ENCODE assay signal across 8 cellular contexts in the genomic region with DNA sequence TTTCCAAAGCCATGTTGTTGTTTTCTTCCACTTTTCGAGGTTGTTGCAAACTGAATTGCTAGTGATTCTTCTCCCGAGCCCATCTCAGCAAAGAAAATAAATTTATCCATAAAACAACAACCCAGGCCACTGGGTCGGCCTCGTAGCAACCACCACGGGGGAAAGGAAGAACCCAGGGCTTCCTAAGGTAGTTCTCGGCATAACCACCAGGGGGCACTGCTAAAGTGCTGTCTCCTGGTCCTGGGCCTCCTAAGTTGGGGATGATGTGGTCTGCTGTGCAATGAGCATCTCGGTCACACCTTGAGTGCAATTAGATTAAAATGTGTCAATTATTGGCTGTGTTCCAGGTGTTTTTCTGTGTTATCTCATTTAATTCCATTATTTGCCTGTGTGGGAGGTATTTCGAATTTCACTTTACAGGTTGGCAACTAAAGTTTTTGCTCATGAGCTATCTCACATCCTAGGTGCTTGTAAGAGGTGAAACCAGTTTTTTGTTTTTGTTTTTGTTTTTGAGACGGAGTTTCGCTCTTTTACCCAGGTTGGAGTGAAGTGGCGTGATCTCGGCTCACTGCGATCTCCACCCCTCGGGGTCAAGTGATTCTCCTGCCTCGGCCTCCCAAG.
A peak's percentile ranks its signal among the peaks of the same experiment; 100 is the strongest.
DNase-seq lines count a peak whose midpoint lies in the region; ATAC-seq and TF ChIP-seq lines count a peak whose summit lies in the region.

No MANE protein-coding gene starts in this region.

- ATAC-seq in GM18867 (IDR thresholded peaks at IDR 0.05; ENCODE audit: unreplicated experiment) (peak; percentile 94), HG03039 (IDR thresholded peaks at IDR 0.05; ENCODE audit: unreplicated experiment) (peak; percentile 90)

- no peak overlapping the region for H4K91ac ChIP-seq in neuronal stem cell (ENCODE audit: low read depth, low read length, poor library complexity)

- WGBS in esophagus squamous epithelium, 2 donors = 55 to 62% methylated on average over 14 to 15 of the region's 15 CpGs
- WGBS in neuronal stem cell (ENCODE audit: extremely low coverage in 2 of 2, insufficient read length in 2 of 2, insufficient replicate concordance in 1 of 2), 2 donors = no CpG with 5 or more reads among the region's 15 CpGs

- H2BK15ac ChIP-seq in neuronal stem cell (ENCODE audit: low read length) = no peak overlapping the region

- H3K4ac ChIP-seq in neuronal stem cell (ENCODE audit: low read length) = no peak overlapping the region

- H4K8ac ChIP-seq in neuronal stem cell (ENCODE audit: low read depth, low read length) = no peak overlapping the region

- H3K14ac ChIP-seq in neuronal stem cell (ENCODE audit: low read length) = no peak overlapping the region

- TF ChIP-seq POLR2A in esophagus squamous epithelium (IDR thresholded peaks at IDR 0.05) = no peak
- no peak for TF ChIP-seq POLR2A in vagina (IDR thresholded peaks at IDR 0.05)

- H3K9ac ChIP-seq in neuronal stem cell (ENCODE audit: low read depth, low read length, poor library complexity) = no peak overlapping the region

- H3K27ac ChIP-seq in esophagus squamous epithelium (no peak overlapping the region), neuronal stem cell (replicated peaks; ENCODE audit: low read length) (no peak overlapping the region), vagina (no peak overlapping the region)

- H3K36me3 ChIP-seq in esophagus squamous epithelium (no peaks in the 10 kb centered on the region), neuronal stem cell (replicated peaks in 1 of 2; ENCODE audit: control insufficient read depth in 2 of 2, insufficient read depth in 2 of 2, low read length in 2 of 2) (no peaks in the 10 kb centered on the region), vagina (no peaks in the 10 kb centered on the region)

- no peaks in the 10 kb centered on the region for H3K9me3 ChIP-seq in esophagus squamous epithelium
- peaks cover 0 to 2% of the 10 kb centered on the region in 2 donors for H3K9me3 ChIP-seq in neuronal stem cell (replicated peaks in 1 of 2; ENCODE audit: control insufficient read depth in 2 of 2, insufficient read depth in 1 of 2, low read depth in 1 of 2, low read length in 2 of 2)
- no peaks in the 10 kb centered on the region for H3K9me3 ChIP-seq in vagina

- peak; percentile 20 to 70 (median 58) for TF ChIP-seq CTCF in esophagus squamous epithelium (IDR thresholded peaks at IDR 0.05)
- TF ChIP-seq CTCF in vagina (IDR thresholded peaks at IDR 0.05) = peak in 2 of 3 experiments; percentile 38 to 49

- H2BK120ac ChIP-seq in neuronal stem cell (ENCODE audit: low read depth, low read length) = no peak overlapping the region

- H3K23ac ChIP-seq in neuronal stem cell (ENCODE audit: low read depth, low read length, poor library complexity) = no peak overlapping the region

- no peak overlapping the region for H2AK5ac ChIP-seq in neuronal stem cell (ENCODE audit: low read depth, low read length)

- H3K4me2 ChIP-seq in neuronal stem cell (ENCODE audit: insufficient read depth, low read length, poor library complexity, severe bottlenecking) = no peak overlapping the region

- H3K4me1 ChIP-seq in esophagus squamous epithelium (no peaks in the 10 kb centered on the region), neuronal stem cell (ENCODE audit: control insufficient read depth in 2 of 2, insufficient read depth in 1 of 2, low read depth in 1 of 2, low read length in 2 of 2) (peaks cover 4 to 7% of the 10 kb centered on the region in 2 donors), vagina (no peaks in the 10 kb centered on the region)

- no peak overlapping the region for H3K18ac ChIP-seq in neuronal stem cell (ENCODE audit: low read length)

- intact Hi-C loops in esophagus squamous epithelium (cut with DNase I) = no loop called here
- intact Hi-C loops in vagina (cut with DNase I) = no loop called here

- no peak overlapping the region for H2AFZ ChIP-seq in neuronal stem cell (ENCODE audit: low read length)

- H3K4me3 ChIP-seq in esophagus squamous epithelium (no peak overlapping the region), neuronal stem cell (ENCODE audit: low read length in 2 of 2) (no peak overlapping the region), vagina (no peak overlapping the region)

- H3K79me1 ChIP-seq in neuronal stem cell (ENCODE audit: low read depth, low read length) = no peaks in the 10 kb centered on the region

- H2BK5ac ChIP-seq in neuronal stem cell (ENCODE audit: low read length) = no peak overlapping the region

- DNase-seq in Ammon's horn (ENCODE audit: low spot score) (peak; percentile 47), NCI-H748 (lab: John Stamatoyannopoulos, UW; ENCODE audit: unreplicated experiment) (peak; percentile 86), esophagus squamous epithelium (lab: John Stamatoyannopoulos, UW) (no peak), neuronal stem cell (ENCODE audit: low spot score) (peak; percentile 43), vagina (ENCODE audit: extremely low spot score in 2 of 2) (no peak)
- peak; percentile 2 for DNase-seq in activated CD8-positive, alpha-beta memory T cell treated with anti-CD3 and anti-CD28 coated beads, Interleukin-2, amount 50 U/mL, for 24 hours (ENCODE audit: extremely low read depth)

- peaks cover 0 to 8% (median 0%) of the 10 kb centered on the region in 4 donors for H3K27me3 ChIP-seq in esophagus squamous epithelium
- H3K27me3 ChIP-seq in neuronal stem cell (ENCODE audit: control insufficient read depth in 3 of 3, insufficient read depth in 3 of 3, low read depth in 1 of 3, low read length in 3 of 3) = peaks cover 0 to 8% (median 3%) of the 10 kb centered on the region in 3 experiments
- no peaks in the 10 kb centered on the region for H3K27me3 ChIP-seq in vagina

- no peak overlapping the region for H2BK12ac ChIP-seq in neuronal stem cell (ENCODE audit: low read length)

Comparison
In these comparisons a context has a peak if more than half of its experiments do, and no peak if none do; other contexts are left out.
1. DNase-seq: peak in Ammon's horn (single experiment), NCI-H748 (single experiment), activated CD8-positive, alpha-beta memory T cell treated with anti-CD3 and anti-CD28 coated beads, Interleukin-2, amount 50 U/mL, for 24 hours (single experiment) and neuronal stem cell (single experiment); none in esophagus squamous epithelium (single experiment) and vagina (0 of 2).